2 cellular contexts compared by ENCODE assay signal in the genomic region with DNA sequence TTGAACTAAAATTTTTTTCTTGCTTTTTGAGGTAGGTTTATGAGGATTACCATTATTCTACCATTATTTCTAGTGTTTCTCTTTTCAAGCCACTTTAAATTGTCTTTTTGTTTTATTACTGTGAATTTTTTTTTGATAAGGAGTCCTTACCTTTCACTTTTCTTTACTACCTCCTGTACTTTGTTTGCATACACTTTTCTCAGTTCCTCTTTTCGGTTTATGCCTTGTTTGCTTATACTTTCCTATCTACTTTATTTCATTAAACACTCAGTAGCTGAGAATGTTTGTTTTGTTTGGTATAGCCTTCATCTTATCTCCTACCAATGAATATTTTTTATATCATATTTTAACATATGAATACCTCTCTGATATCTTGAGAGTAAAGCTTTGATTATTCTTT.
TF ChIP-seq lines count a peak whose summit lies in the region.

No MANE protein-coding gene starts in this region.

TF ChIP-seq in K562, 482 proteins besides CTCF, POLR2A, EP300 and RAD21:
- TF ChIP-seq SPI1 (IDR thresholded peaks at IDR 0.05; ENCODE audit: borderline replicate concordance, low read depth, low read length): peak; percentile 86; the same call in 1 of the 2 replicates
- TF ChIP-seq ARID1B (IDR thresholded peaks at IDR 0.05): 0 out of 2 replicates have a peak, but pooled peaks have one; percentile 21
- TF ChIP-seq ZNF696 (CRISPR knock-in tag; conservative IDR thresholded peaks at IDR 0.05): no peak
- TF ChIP-seq SMARCE1 (IDR thresholded peaks at IDR 0.05): peak; percentile 59; the same call in 1 of the 2 replicates
- TF ChIP-seq NFXL1 (CRISPR knock-in tag; IDR thresholded peaks at IDR 0.05): no peak
- TF ChIP-seq FOXA3 (CRISPR knock-in tag; conservative IDR thresholded peaks at IDR 0.05 in 1 of 2, IDR thresholded peaks at IDR 0.05 in 1 of 2): peak in 1 of 2 experiments; percentile 69; a peak in 2 of 4 replicates
TF ChIP-seq in K562: peak in this region for 4.

TF ChIP-seq in WTC11, 78 proteins besides CTCF, POLR2A, EP300 and RAD21 (continued from another document):
- TF ChIP-seq, protein P1, sequence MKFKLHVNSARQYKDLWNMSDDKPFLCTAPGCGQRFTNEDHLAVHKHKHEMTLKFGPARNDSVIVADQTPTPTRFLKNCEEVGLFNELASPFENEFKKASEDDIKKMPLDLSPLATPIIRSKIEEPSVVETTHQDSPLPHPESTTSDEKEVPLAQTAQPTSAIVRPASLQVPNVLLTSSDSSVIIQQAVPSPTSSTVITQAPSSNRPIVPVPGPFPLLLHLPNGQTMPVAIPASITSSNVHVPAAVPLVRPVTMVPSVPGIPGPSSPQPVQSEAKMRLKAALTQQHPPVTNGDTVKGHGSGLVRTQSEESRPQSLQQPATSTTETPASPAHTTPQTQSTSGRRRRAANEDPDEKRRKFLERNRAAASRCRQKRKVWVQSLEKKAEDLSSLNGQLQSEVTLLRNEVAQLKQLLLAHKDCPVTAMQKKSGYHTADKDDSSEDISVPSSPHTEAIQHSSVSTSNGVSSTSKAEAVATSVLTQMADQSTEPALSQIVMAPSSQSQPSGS (CRISPR knock-in tag; IDR thresholded peaks at IDR 0.05; ENCODE audit: borderline replicate concordance, low read depth): no peak
- TF ChIP-seq, protein P2, sequence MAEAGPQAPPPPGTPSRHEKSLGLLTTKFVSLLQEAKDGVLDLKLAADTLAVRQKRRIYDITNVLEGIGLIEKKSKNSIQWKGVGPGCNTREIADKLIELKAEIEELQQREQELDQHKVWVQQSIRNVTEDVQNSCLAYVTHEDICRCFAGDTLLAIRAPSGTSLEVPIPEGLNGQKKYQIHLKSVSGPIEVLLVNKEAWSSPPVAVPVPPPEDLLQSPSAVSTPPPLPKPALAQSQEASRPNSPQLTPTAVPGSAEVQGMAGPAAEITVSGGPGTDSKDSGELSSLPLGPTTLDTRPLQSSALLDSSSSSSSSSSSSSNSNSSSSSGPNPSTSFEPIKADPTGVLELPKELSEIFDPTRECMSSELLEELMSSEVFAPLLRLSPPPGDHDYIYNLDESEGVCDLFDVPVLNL (CRISPR knock-in tag; IDR thresholded peaks at IDR 0.05; ENCODE audit: borderline replicate concordance, low read depth): no peak
- TF ChIP-seq RORB (CRISPR knock-in tag; IDR thresholded peaks at IDR 0.05) (no peak), RELA (CRISPR knock-in tag; IDR thresholded peaks at IDR 0.05; ENCODE audit: borderline replicate concordance) (no peak), ATF1 (CRISPR knock-in tag; IDR thresholded peaks at IDR 0.05) (no peak), TCF7 (CRISPR knock-in tag; IDR thresholded peaks at IDR 0.05; ENCODE audit: low read depth) (no peak), ZBTB21 (CRISPR knock-in tag; IDR thresholded peaks at IDR 0.05; ENCODE audit: borderline replicate concordance) (no peak), ZNF219 (CRISPR knock-in tag; IDR thresholded peaks at IDR 0.05; ENCODE audit: borderline replicate concordance) (no peak), NR2C2 (CRISPR knock-in tag; IDR thresholded peaks at IDR 0.05) (no peak), ZNF138 (CRISPR knock-in tag; conservative IDR thresholded peaks at IDR 0.05) (no peak), IRF2 (CRISPR knock-in tag; IDR thresholded peaks at IDR 0.05; ENCODE audit: borderline replicate concordance, low read depth) (no peak)
- TF ChIP-seq, protein P3, sequence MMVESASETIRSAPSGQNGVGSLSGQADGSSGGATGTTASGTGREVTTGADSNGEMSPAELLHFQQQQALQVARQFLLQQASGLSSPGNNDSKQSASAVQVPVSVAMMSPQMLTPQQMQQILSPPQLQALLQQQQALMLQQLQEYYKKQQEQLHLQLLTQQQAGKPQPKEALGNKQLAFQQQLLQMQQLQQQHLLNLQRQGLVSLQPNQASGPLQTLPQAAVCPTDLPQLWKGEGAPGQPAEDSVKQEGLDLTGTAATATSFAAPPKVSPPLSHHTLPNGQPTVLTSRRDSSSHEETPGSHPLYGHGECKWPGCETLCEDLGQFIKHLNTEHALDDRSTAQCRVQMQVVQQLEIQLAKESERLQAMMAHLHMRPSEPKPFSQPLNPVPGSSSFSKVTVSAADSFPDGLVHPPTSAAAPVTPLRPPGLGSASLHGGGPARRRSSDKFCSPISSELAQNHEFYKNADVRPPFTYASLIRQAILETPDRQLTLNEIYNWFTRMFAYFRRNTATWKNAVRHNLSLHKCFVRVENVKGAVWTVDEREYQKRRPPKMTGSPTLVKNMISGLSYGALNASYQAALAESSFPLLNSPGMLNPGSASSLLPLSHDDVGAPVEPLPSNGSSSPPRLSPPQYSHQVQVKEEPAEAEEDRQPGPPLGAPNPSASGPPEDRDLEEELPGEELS (CRISPR knock-in tag; IDR thresholded peaks at IDR 0.05): no peak
- TF ChIP-seq, protein P4, sequence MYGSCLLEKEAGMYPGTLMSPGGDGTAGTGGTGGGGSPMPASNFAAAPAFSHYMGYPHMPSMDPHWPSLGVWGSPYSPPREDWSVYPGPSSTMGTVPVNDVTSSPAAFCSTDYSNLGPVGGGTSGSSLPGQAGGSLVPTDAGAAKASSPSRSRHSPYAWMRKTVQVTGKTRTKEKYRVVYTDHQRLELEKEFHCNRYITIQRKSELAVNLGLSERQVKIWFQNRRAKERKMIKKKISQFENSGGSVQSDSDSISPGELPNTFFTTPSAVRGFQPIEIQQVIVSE (CRISPR knock-in tag; IDR thresholded peaks at IDR 0.05; ENCODE audit: borderline replicate concordance): no peak
- TF ChIP-seq, protein P5, sequence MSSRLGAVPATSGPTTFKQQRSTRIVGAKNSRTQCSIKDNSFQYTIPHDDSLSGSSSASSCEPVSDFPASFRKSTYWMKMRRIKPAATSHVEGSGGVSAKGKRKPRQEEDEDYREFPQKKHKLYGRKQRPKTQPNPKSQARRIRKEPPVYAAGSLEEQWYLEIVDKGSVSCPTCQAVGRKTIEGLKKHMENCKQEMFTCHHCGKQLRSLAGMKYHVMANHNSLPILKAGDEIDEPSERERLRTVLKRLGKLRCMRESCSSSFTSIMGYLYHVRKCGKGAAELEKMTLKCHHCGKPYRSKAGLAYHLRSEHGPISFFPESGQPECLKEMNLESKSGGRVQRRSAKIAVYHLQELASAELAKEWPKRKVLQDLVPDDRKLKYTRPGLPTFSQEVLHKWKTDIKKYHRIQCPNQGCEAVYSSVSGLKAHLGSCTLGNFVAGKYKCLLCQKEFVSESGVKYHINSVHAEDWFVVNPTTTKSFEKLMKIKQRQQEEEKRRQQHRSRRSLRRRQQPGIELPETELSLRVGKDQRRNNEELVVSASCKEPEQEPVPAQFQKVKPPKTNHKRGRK (CRISPR knock-in tag; IDR thresholded peaks at IDR 0.05; ENCODE audit: borderline replicate concordance): no peak
- TF ChIP-seq, protein P6, sequence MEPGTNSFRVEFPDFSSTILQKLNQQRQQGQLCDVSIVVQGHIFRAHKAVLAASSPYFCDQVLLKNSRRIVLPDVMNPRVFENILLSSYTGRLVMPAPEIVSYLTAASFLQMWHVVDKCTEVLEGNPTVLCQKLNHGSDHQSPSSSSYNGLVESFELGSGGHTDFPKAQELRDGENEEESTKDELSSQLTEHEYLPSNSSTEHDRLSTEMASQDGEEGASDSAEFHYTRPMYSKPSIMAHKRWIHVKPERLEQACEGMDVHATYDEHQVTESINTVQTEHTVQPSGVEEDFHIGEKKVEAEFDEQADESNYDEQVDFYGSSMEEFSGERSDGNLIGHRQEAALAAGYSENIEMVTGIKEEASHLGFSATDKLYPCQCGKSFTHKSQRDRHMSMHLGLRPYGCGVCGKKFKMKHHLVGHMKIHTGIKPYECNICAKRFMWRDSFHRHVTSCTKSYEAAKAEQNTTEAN (CRISPR knock-in tag; IDR thresholded peaks at IDR 0.05): no peak
